9 cellular contexts compared by ENCODE assay signal in the genomic region with DNA sequence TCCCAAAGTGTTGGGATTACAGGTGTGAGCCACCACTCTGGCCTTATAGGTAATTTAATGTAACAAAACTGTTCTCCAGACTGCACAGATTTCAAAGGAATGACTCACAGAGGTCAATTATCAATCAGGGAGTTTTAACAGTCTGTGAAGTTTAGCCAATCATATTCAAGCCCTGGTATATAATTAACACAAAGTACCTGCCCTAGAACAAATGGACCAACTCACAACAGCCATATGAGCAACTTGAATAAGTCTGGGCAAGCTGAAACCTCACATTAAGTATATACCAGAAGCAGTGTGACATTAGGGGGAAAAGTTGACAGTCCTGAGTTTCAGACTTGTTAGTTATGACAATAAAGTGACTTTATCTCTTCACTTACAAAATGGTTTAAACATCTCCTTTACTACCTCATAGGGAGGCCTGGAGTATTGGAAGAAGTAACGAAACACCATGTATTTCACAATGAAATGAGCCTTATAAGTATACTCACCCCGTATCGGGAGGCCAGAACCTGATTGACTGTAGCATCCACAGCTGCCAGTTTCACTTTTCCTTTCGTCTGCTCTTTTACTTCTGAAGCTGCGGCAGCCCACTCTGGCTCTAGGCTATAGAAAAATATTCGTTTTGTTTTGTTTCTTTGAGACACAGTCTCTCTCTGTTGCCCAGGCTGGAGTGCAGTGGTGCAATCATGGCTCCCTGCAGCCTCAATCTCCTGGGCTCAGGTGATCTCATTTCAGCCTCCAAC. TPM values are rescaled to one million over a fixed set of nuclear protein-coding genes. Genes with fewer than 3 reads are reported as not detected.
A peak's percentile ranks its signal among the peaks of the same experiment; 100 is the strongest.
DNase-seq lines count a peak whose midpoint lies in the region; ATAC-seq and TF ChIP-seq lines count a peak whose summit lies in the region.
"Had no signal": no experiment of that assay in that cellular context is flagged by ENCODE, and none has a peak within 500 bp of the region (broad histone marks: within the 10 kb centered on the region; RNA-seq: fewer than 3 reads in every experiment).

No MANE protein-coding gene starts in this region.

- H3K36me3 Mint-ChIP-seq in activated naive CD8-positive, alpha-beta T cell: peaks cover 16% of the 10 kb centered on the region
- peaks cover 45% of the 10 kb centered on the region for H3K36me3 Mint-ChIP-seq in activated naive CD8-positive, alpha-beta T cell treated with anti-CD3 and anti-CD28 coated beads for 36 hours
- peaks cover 72% of the 10 kb centered on the region for H3K36me3 Mint-ChIP-seq in activated CD4-positive, alpha-beta memory T cell treated with anti-CD3 and anti-CD28 coated beads for 36 hours

- peak overlapping the region in 1 of 4 donors; percentile 21 for H3K4me3 ChIP-seq in transverse colon

- peak overlapping the region; percentile 61 for H3K27ac Mint-ChIP-seq in activated naive CD8-positive, alpha-beta T cell
- H3K27ac Mint-ChIP-seq in activated naive CD8-positive, alpha-beta T cell treated with anti-CD3 and anti-CD28 coated beads for 36 hours: no peak overlapping the region
- H3K27ac Mint-ChIP-seq in activated CD4-positive, alpha-beta memory T cell treated with anti-CD3 and anti-CD28 coated beads for 36 hours: peak overlapping the region; percentile 84

- CTCF ChIA-PET in activated CD4-positive, alpha-beta memory T cell treated with anti-CD3 and anti-CD28 coated beads for 36 hours (lab: Charles Lee): interaction anchor here (4.1 kb wide), 1 partner anchor 42 kb away, joined by 15 read pairs; no protein-coding TSS in a partner anchor

- peaks cover 11% of the 10 kb centered on the region for H3K4me1 Mint-ChIP-seq in activated naive CD8-positive, alpha-beta T cell (ENCODE audit: low read depth)
- H3K4me1 Mint-ChIP-seq in activated naive CD8-positive, alpha-beta T cell treated with anti-CD3 and anti-CD28 coated beads for 36 hours: peaks cover 15% of the 10 kb centered on the region
- H3K4me1 Mint-ChIP-seq in activated CD4-positive, alpha-beta memory T cell treated with anti-CD3 and anti-CD28 coated beads for 36 hours (ENCODE audit: low read depth): peaks cover 38% of the 10 kb centered on the region

- TF ChIP-seq POLR2A in transverse colon (IDR thresholded peaks at IDR 0.05) (no peak), erythroblast (IDR thresholded peaks at IDR 0.05; ENCODE audit: low read length) (no peak)

- peak overlapping the region; percentile 42 to 61 (median 56) for H3K27ac ChIP-seq in transverse colon

- in situ Hi-C loops in transverse colon (cut with MboI; ENCODE audit: low pct_ligation_motif_present in 1 of 4, low pct_unique_long_range_greater_than_20kb in 1 of 4, low sequenced_read_pairs in 3 of 4): no loop called here

- H3K4me1 ChIP-seq in transverse colon: peaks cover 5 to 29% (median 20%) of the 10 kb centered on the region in 4 donors

- no peaks in the 10 kb centered on the region for H3K27me3 ChIP-seq in transverse colon

- TF ChIP-seq CTCF in transverse colon (IDR thresholded peaks at IDR 0.05): no peak

- POLR2A ChIA-PET in activated CD4-positive, alpha-beta memory T cell treated with anti-CD3 and anti-CD28 coated beads for 36 hours (lab: Charles Lee): interaction anchor here (2.1 to 3.7 kb wide), 2 partner anchors 22 to 101 kb away, joined by 5 to 19 read pairs; partner anchors contain the start of genes NOL10 and PDIA6

- no peak overlapping the region for H3K4me3 Mint-ChIP-seq in activated naive CD8-positive, alpha-beta T cell
- no peak overlapping the region for H3K4me3 Mint-ChIP-seq in activated naive CD8-positive, alpha-beta T cell treated with anti-CD3 and anti-CD28 coated beads for 36 hours
- peak overlapping the region; percentile 54 for H3K4me3 Mint-ChIP-seq in activated CD4-positive, alpha-beta memory T cell treated with anti-CD3 and anti-CD28 coated beads for 36 hours

- H3K9me3 ChIP-seq in transverse colon: no peaks in the 10 kb centered on the region

- H3K9me3 Mint-ChIP-seq in activated naive CD8-positive, alpha-beta T cell (ENCODE audit: low read depth): no peaks in the 10 kb centered on the region
- no peaks in the 10 kb centered on the region for H3K9me3 Mint-ChIP-seq in activated naive CD8-positive, alpha-beta T cell treated with anti-CD3 and anti-CD28 coated beads for 36 hours
- H3K9me3 Mint-ChIP-seq in activated CD4-positive, alpha-beta memory T cell treated with anti-CD3 and anti-CD28 coated beads for 36 hours: no peaks in the 10 kb centered on the region

- peak; percentile 90 for ATAC-seq in HG02885 (IDR thresholded peaks at IDR 0.05; ENCODE audit: poor library complexity, unreplicated experiment)

- intact Hi-C loops in activated CD4-positive, alpha-beta memory T cell treated with anti-CD3 and anti-CD28 coated beads for 36 hours (cut with micrococcal nuclease): loop anchor here (1.0 to 5.0 kb wide), 6 partner anchors 20 to 668 kb away; partner anchors contain the start of genes NOL10, ODC1 and RRM2
- intact Hi-C loops in transverse colon (cut with DNase I; ENCODE audit: low total_unique reads): no loop called here

- H3K36me3 ChIP-seq in transverse colon: peaks cover 0 to 43% (median 17%) of the 10 kb centered on the region in 4 donors

- DNase-seq in activated naive CD8-positive, alpha-beta T cell treated with anti-CD3 and anti-CD28 coated beads for 36 hours: no peak
- DNase-seq in activated CD4-positive, alpha-beta memory T cell treated with anti-CD3 and anti-CD28 coated beads for 36 hours: peak; percentile 70
- DNase-seq in transverse colon (peak; percentile 41), erythroblast (lab: John Stamatoyannopoulos, UW) (no peak), germinal center (ENCODE audit: low spot score) (no peak), COR-L47 (lab: John Stamatoyannopoulos, UW) (no peak)
- DNase-seq: activated CD8-positive, alpha-beta memory T cell treated with anti-CD3 and anti-CD28 coated beads, Interleukin-2, amount 50 U/mL, for 4 hours had no signal

- WGBS in transverse colon (ENCODE audit: low coverage in 1 of 2), 2 donors: 38 to 61% methylated on average over 6 of the region's 6 CpGs

- TF ChIP-seq EP300 in transverse colon (IDR thresholded peaks at IDR 0.05; ENCODE audit: low read depth): no peak

- no peaks in the 10 kb centered on the region for H3K27me3 Mint-ChIP-seq in activated naive CD8-positive, alpha-beta T cell
- no peaks in the 10 kb centered on the region for H3K27me3 Mint-ChIP-seq in activated naive CD8-positive, alpha-beta T cell treated with anti-CD3 and anti-CD28 coated beads for 36 hours
- no peaks in the 10 kb centered on the region for H3K27me3 Mint-ChIP-seq in activated CD4-positive, alpha-beta memory T cell treated with anti-CD3 and anti-CD28 coated beads for 36 hours

RNA-seq across cellular contexts. Expression of gene PDIA6, which starts 22.2 kb away (rescaled TPM):
- 100 to 1,000 TPM; 147 to 148 TPM for total RNA-seq in activated naive CD8-positive, alpha-beta T cell treated with anti-CD3 and anti-CD28 coated beads for 36 hours
- 100 to 1,000 TPM; 176 to 181 TPM for total RNA-seq in activated CD4-positive, alpha-beta memory T cell treated with anti-CD3 and anti-CD28 coated beads for 36 hours
- 10 to 100 TPM; 35.2 to 90.3 (median 66.3) TPM for total RNA-seq in transverse colon

Comparison
In these comparisons a context has a peak if more than half of its experiments do, and no peak if none do; other contexts are left out.
1. DNase-seq: peak in activated CD4-positive, alpha-beta memory T cell treated with anti-CD3 and anti-CD28 coated beads for 36 hours (single experiment) and transverse colon (single experiment); none in activated naive CD8-positive, alpha-beta T cell treated with anti-CD3 and anti-CD28 coated beads for 36 hours (single experiment), erythroblast (0 of 2), germinal center (single experiment) and COR-L47 (single experiment).